1 cellular context compared by ENCODE assay signal in the genomic region with DNA sequence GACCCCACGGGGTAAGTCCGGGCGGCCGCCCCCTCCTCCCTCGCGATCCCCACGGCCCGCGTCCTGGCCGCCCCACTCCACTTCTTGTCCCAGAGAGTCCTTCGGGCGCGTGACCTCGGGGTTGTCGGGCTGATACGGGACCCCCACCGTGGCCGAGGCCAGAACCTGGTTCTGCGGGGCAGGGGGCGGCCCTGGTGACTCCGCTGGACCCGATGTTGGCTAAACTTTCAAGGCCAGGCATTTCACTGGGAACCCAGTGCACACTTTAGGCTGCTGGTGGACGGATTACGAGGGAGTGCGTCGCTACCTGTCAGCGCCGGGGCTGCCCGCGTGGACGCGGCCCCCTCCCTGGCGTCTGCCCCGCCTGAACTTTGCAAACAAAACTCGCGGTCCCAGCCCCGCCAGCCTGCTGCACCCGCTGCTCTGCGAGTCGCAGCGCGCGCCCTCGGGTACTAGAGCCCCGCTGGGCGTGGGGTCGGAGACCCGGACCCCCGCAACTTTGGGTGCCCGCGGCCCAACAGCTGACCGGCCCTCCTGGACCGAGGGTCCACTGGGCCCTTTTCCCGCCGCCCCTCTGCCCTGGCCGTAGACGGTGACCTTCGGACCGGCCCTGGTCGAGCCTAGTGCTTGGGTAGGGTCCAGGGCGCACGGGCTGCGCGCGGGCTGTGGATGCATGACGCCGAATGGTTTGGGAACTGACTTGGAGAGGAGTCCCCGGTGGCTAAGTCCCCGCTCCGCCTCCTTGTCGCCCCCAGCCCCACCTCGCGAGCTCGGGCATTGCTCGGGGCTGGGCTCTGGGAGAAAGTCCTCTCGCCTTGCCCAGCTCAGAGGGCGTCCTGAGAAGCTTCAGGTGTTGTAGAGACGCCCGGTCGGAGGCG.
A peak's percentile ranks its signal among the peaks of the same experiment; 100 is the strongest.
TF ChIP-seq lines count a peak whose summit lies in the region.

No MANE protein-coding gene starts in this region.

TF ChIP-seq in HepG2, 621 proteins besides CTCF, POLR2A, EP300 and RAD21 (continued from another document and continues in another):
- TF ChIP-seq HMGXB3 (CRISPR knock-in tag; IDR thresholded peaks at IDR 0.05; ENCODE audit: borderline replicate concordance) (no peak), SPEN (CRISPR knock-in tag; IDR thresholded peaks at IDR 0.05; ENCODE audit: low read depth) (peak; percentile 73; the same call in 1 of the 2 replicates), ZNF564 (CRISPR knock-in tag; IDR thresholded peaks at IDR 0.05) (no peak; the same call in 1 of the 2 replicates), ZNF329 (CRISPR knock-in tag; IDR thresholded peaks at IDR 0.05; ENCODE audit: low read depth) (no peak), ATF4 (CRISPR knock-in tag; IDR thresholded peaks at IDR 0.05) (no peak), EEA1 (CRISPR knock-in tag; IDR thresholded peaks at IDR 0.05; ENCODE audit: borderline replicate concordance) (no peak), ZFY (CRISPR knock-in tag; IDR thresholded peaks at IDR 0.05) (peak; percentile 81), ZNF318 (CRISPR knock-in tag; IDR thresholded peaks at IDR 0.05) (no peak), XBP1 (CRISPR knock-in tag; IDR thresholded peaks at IDR 0.05) (no peak), STAT6 (CRISPR knock-in tag; IDR thresholded peaks at IDR 0.05; ENCODE audit: borderline replicate concordance) (no peak), MEF2D (CRISPR knock-in tag; IDR thresholded peaks at IDR 0.05) (peak; percentile 35; the same call in 1 of the 2 replicates), HOXD1 (CRISPR knock-in tag; IDR thresholded peaks at IDR 0.05) (peak; percentile 62; the same call in 1 of the 2 replicates), ZFP91 (CRISPR knock-in tag; IDR thresholded peaks at IDR 0.05; ENCODE audit: borderline replicate concordance) (peak; percentile 90), ZNF713 (CRISPR knock-in tag; IDR thresholded peaks at IDR 0.05) (0 out of 2 replicates have a peak, but pooled peaks have one; percentile 28), ZNF577 (CRISPR knock-in tag; IDR thresholded peaks at IDR 0.05; ENCODE audit: borderline replicate concordance, low read depth) (no peak)
- TF ChIP-seq, protein P1, sequence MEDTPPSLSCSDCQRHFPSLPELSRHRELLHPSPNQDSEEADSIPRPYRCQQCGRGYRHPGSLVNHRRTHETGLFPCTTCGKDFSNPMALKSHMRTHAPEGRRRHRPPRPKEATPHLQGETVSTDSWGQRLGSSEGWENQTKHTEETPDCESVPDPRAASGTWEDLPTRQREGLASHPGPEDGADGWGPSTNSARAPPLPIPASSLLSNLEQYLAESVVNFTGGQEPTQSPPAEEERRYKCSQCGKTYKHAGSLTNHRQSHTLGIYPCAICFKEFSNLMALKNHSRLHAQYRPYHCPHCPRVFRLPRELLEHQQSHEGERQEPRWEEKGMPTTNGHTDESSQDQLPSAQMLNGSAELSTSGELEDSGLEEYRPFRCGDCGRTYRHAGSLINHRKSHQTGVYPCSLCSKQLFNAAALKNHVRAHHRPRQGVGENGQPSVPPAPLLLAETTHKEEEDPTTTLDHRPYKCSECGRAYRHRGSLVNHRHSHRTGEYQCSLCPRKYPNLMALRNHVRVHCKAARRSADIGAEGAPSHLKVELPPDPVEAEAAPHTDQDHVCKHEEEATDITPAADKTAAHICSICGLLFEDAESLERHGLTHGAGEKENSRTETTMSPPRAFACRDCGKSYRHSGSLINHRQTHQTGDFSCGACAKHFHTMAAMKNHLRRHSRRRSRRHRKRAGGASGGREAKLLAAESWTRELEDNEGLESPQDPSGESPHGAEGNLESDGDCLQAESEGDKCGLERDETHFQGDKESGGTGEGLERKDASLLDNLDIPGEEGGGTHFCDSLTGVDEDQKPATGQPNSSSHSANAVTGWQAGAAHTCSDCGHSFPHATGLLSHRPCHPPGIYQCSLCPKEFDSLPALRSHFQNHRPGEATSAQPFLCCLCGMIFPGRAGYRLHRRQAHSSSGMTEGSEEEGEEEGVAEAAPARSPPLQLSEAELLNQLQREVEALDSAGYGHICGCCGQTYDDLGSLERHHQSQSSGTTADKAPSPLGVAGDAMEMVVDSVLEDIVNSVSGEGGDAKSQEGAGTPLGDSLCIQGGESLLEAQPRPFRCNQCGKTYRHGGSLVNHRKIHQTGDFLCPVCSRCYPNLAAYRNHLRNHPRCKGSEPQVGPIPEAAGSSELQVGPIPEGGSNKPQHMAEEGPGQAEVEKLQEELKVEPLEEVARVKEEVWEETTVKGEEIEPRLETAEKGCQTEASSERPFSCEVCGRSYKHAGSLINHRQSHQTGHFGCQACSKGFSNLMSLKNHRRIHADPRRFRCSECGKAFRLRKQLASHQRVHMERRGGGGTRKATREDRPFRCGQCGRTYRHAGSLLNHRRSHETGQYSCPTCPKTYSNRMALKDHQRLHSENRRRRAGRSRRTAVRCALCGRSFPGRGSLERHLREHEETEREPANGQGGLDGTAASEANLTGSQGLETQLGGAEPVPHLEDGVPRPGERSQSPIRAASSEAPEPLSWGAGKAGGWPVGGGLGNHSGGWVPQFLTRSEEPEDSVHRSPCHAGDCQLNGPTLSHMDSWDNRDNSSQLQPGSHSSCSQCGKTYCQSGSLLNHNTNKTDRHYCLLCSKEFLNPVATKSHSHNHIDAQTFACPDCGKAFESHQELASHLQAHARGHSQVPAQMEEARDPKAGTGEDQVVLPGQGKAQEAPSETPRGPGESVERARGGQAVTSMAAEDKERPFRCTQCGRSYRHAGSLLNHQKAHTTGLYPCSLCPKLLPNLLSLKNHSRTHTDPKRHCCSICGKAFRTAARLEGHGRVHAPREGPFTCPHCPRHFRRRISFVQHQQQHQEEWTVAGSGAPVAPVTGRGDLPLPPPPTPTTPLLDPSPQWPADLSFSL (CRISPR knock-in tag; IDR thresholded peaks at IDR 0.05), result 0 out of 2 replicates have a peak, but pooled peaks have one; percentile 8
- TF ChIP-seq, protein P2, sequence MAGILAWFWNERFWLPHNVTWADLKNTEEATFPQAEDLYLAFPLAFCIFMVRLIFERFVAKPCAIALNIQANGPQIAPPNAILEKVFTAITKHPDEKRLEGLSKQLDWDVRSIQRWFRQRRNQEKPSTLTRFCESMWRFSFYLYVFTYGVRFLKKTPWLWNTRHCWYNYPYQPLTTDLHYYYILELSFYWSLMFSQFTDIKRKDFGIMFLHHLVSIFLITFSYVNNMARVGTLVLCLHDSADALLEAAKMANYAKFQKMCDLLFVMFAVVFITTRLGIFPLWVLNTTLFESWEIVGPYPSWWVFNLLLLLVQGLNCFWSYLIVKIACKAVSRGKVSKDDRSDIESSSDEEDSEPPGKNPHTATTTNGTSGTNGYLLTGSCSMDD (CRISPR knock-in tag; IDR thresholded peaks at IDR 0.05), result peak; percentile 77; the same call in 1 of the 2 replicates
